8 cellular contexts compared by ENCODE assay signal in genomic region chr10:89793649-89794254, GRCh38.
DNase-seq lines count a peak whose midpoint lies in the region; ATAC-seq and TF ChIP-seq lines count a peak whose summit lies in the region.

No MANE protein-coding gene starts in this region.

- H3K27ac Mint-ChIP-seq in stimulated activated effector memory CD8-positive, alpha-beta T cell treated with anti-CD3 and anti-CD28 coated beads, Interleukin-12 subunit alpha, Interleukin-12 subunit beta, amount 100 ng/mL, for 72 hours, result no peak overlapping the region

- H2AFZ ChIP-seq in Karpas-422 (ENCODE audit: low read length) (no peak overlapping the region), PC-9 (no peak overlapping the region)

- POLR2A ChIA-PET in PC-9 (lab: Charles Lee; ENCODE audit: unreplicated experiment), result no interaction called here

- no peaks in the 10 kb centered on the region for H3K36me3 Mint-ChIP-seq in stimulated activated effector memory CD8-positive, alpha-beta T cell treated with anti-CD3 and anti-CD28 coated beads, Interleukin-12 subunit alpha, Interleukin-12 subunit beta, amount 100 ng/mL, for 72 hours

- intact Hi-C loops in PC-9 (cut with micrococcal nuclease; ENCODE audit: unreplicated experiment), result loop anchor here (1.0 to 5.0 kb wide), 8 partner anchors 127 to 1070 kb away; no protein-coding TSS in a partner anchor

- BruUV-seq in PC-9 (replicated peaks; lab: Mats Ljungman, UMichigan), result no TSS peak

- no peaks in the 10 kb centered on the region for H4K20me1 ChIP-seq in Karpas-422 (ENCODE audit: insufficient read depth, low read depth, low read length)
- no peaks in the 10 kb centered on the region for H4K20me1 ChIP-seq in PC-9 (ENCODE audit: insufficient read depth)

- no peaks in the 10 kb centered on the region for H3K9me2 ChIP-seq in Karpas-422 (replicated peaks; ENCODE audit: insufficient read depth, low read length)
- H3K9me2 ChIP-seq in PC-9 (ENCODE audit: insufficient read depth), result no peaks in the 10 kb centered on the region

- no peak overlapping the region for H3K4me3 Mint-ChIP-seq in stimulated activated effector memory CD8-positive, alpha-beta T cell treated with anti-CD3 and anti-CD28 coated beads, Interleukin-12 subunit alpha, Interleukin-12 subunit beta, amount 100 ng/mL, for 72 hours

- H3K4me1 Mint-ChIP-seq in stimulated activated effector memory CD8-positive, alpha-beta T cell treated with anti-CD3 and anti-CD28 coated beads, Interleukin-12 subunit alpha, Interleukin-12 subunit beta, amount 100 ng/mL, for 72 hours, result no peaks in the 10 kb centered on the region

- peak; percentile 57 for DNase-seq in Daoy (ENCODE audit: low read depth)
- peak; percentile 76 for DNase-seq in Karpas-422
- peak; percentile 25 to 49 for DNase-seq in PC-9
- peak; percentile 59 for DNase-seq in brain microvascular endothelial cell
- peak; percentile 68 for DNase-seq in iPS DF 6.9 (ENCODE audit: low read depth, low spot score)
- peak in 1 of 2 donors; percentile 18 for DNase-seq in stimulated activated effector memory CD8-positive, alpha-beta T cell treated with anti-CD3 and anti-CD28 coated beads, Interleukin-12 subunit alpha, Interleukin-12 subunit beta, amount 100 ng/mL, for 72 hours (ENCODE audit: low spot score in 2 of 2)

- H3K36me3 ChIP-seq in Karpas-422 (ENCODE audit: insufficient read depth, low read length) (no peaks in the 10 kb centered on the region), PC-9 (ENCODE audit: low read depth) (no peaks in the 10 kb centered on the region), brain microvascular endothelial cell (replicated peaks) (no peaks in the 10 kb centered on the region), iPS DF 6.9 (ENCODE audit: control insufficient read depth, insufficient read depth, low read length) (no peaks in the 10 kb centered on the region)

- no peaks in the 10 kb centered on the region for H3K9me3 Mint-ChIP-seq in stimulated activated effector memory CD8-positive, alpha-beta T cell treated with anti-CD3 and anti-CD28 coated beads, Interleukin-12 subunit alpha, Interleukin-12 subunit beta, amount 100 ng/mL, for 72 hours

- no peak overlapping the region for H3K27ac ChIP-seq in Karpas-422 (ENCODE audit: low read length)
- H3K27ac ChIP-seq in PC-9, result no peak overlapping the region
- no peak overlapping the region for H3K27ac ChIP-seq in brain microvascular endothelial cell
- no peak overlapping the region for H3K27ac ChIP-seq in iPS DF 6.9 (ENCODE audit: low read length)

- H3K9me3 ChIP-seq in Karpas-422 (ENCODE audit: low read length), result no peaks in the 10 kb centered on the region
- H3K9me3 ChIP-seq in PC-9 (ENCODE audit: insufficient read depth, low read depth), result no peaks in the 10 kb centered on the region
- H3K9me3 ChIP-seq in iPS DF 6.9 (ENCODE audit: control insufficient read depth, insufficient read depth, low read length), result no peaks in the 10 kb centered on the region

- in situ Hi-C loops in brain microvascular endothelial cell (cut with HindIII; ENCODE audit: low pct_ligation_motif_present, low sequenced_read_pairs), result no loop called here

- H3K79me2 ChIP-seq in Karpas-422 (ENCODE audit: low read length), result no peaks in the 10 kb centered on the region
- no peaks in the 10 kb centered on the region for H3K79me2 ChIP-seq in PC-9 (ENCODE audit: low read depth)

- no CpG with 5 or more reads among the region's 3 CpGs for WGBS in iPS DF 6.9 (ENCODE audit: insufficient coverage, insufficient read length)

- ATAC-seq in GM19468 (IDR thresholded peaks at IDR 0.05; ENCODE audit: extremely low read depth, unreplicated experiment), result peak; percentile 28
- ATAC-seq in stimulated activated effector memory CD8-positive, alpha-beta T cell treated with anti-CD3 and anti-CD28 coated beads, Interleukin-12 subunit alpha, Interleukin-12 subunit beta, amount 100 ng/mL, for 72 hours, result peak; percentile 61
- no peak for ATAC-seq in GM19324 (IDR thresholded peaks at IDR 0.05; ENCODE audit: low FRiP score, unreplicated experiment)

- H3K4me2 ChIP-seq in Karpas-422 (ENCODE audit: low read depth, low read length, poor library complexity, severe bottlenecking) (no peak overlapping the region), PC-9 (no peak overlapping the region)

- H3F3A ChIP-seq in PC-9 (ENCODE audit: insufficient read depth, low read depth), result no peaks in the 10 kb centered on the region

- TF ChIP-seq CTCF in PC-9 (conservative IDR thresholded peaks at IDR 0.05), result peak; percentile 86
- TF ChIP-seq CTCF in brain microvascular endothelial cell (IDR thresholded peaks at IDR 0.05; ENCODE audit: low read depth, low read length, missing control alignments), result peak; percentile 76

- H3K4me1 ChIP-seq in Karpas-422 (ENCODE audit: low read length), result no peaks in the 10 kb centered on the region
- no peaks in the 10 kb centered on the region for H3K4me1 ChIP-seq in PC-9 (replicated peaks; ENCODE audit: insufficient read depth)
- peaks cover 5% of the 10 kb centered on the region; the same call in 1 of the 2 replicates for H3K4me1 ChIP-seq in iPS DF 6.9 (ENCODE audit: control insufficient read depth, insufficient read depth, low read length)

- no peaks in the 10 kb centered on the region for H3K27me3 ChIP-seq in Karpas-422 (ENCODE audit: low read length)
- no peaks in the 10 kb centered on the region for H3K27me3 ChIP-seq in PC-9 (ENCODE audit: insufficient read depth, low read depth)
- H3K27me3 ChIP-seq in brain microvascular endothelial cell (replicated peaks), result no peaks in the 10 kb centered on the region
- H3K27me3 ChIP-seq in iPS DF 6.9 (ENCODE audit: control insufficient read depth, insufficient read depth, low read length), result no peaks in the 10 kb centered on the region

- H3K9ac ChIP-seq in Karpas-422 (ENCODE audit: low read length), result no peak overlapping the region

- H3K4me3 ChIP-seq in Karpas-422 (ENCODE audit: low read length) (no peak overlapping the region), PC-9 (no peak overlapping the region), brain microvascular endothelial cell (ENCODE audit: low read depth, low read length) (no peak overlapping the region), iPS DF 6.9 (ENCODE audit: low read length) (no peak overlapping the region)

- CTCF ChIA-PET in PC-9 (lab: Charles Lee), result interaction anchor here (0.7 kb wide), 1 partner anchor 1065 kb away, joined by 4 read pairs; no protein-coding TSS in a partner anchor
